Comparison of ENCODE assay signal across 8 cellular contexts in genomic region chr9:133335924-133336811, GRCh38. TPM values are rescaled to one million over a fixed set of nuclear protein-coding genes. Genes with fewer than 3 reads are reported as not detected.
DNase-seq lines count a peak whose midpoint lies in the region; ATAC-seq and FAIRE-seq lines count a peak whose summit lies in the region.

SURF6 (minus strand) TSS chr9:133336188; CDS start chr9:133336132, 56 bp downstream.

- peak; percentile 85 for ATAC-seq in GM21381 (IDR thresholded peaks at IDR 0.05; ENCODE audit: unreplicated experiment)

- DNase-seq in COLO829 (ENCODE audit: low spot score) (peak; percentile 74), HTR-8/SVneo (ENCODE audit: insufficient read length, low spot score) (peak; percentile 76), NOMO-1 (lab: John Stamatoyannopoulos, UW; ENCODE audit: unreplicated experiment in 2 of 2) (peak; percentile 90 to 96), lung microvascular endothelial cell (ENCODE audit: low read depth in 2 of 2) (peak; percentile 91 to 93)
- peak; percentile 97 for DNase-seq in activated CD8-positive, alpha-beta memory T cell treated with anti-CD3 and anti-CD28 coated beads for 24 hours
- peak; percentile 92 for DNase-seq in effector CD4-positive, alpha-beta T cell
- DNase-seq in stimulated activated CD4-positive, alpha-beta T cell treated with anti-CD3 and anti-CD28 coated beads, TNF-alpha, amount 100 ng/mL, for 24 hours (ENCODE audit: low read depth in 3 of 3), result peak; percentile 87 to 94 (median 91)

- FAIRE-seq in HTR-8/SVneo (lab: Jason Lieb, UNC), result peak; percentile 59

RNA-seq across cellular contexts. Expression of gene SURF6, which starts in this region (rescaled TPM):
- 4.1 and 6.5 TPM in 2 replicates for total RNA-seq in lung microvascular endothelial cell

Comparison
In these comparisons a context has a peak if more than half of its experiments do, and no peak if none do; other contexts are left out.
1. Peak in every context shown above with its lines: DNase-seq and ATAC-seq.